Comparison of ENCODE assay signal across 8 cellular contexts in genomic region chr12:110284597-110284996, GRCh38. TPM values are rescaled to one million over a fixed set of nuclear protein-coding genes. Genes with fewer than 3 reads are reported as not detected.
DNase-seq lines count a peak whose midpoint lies in the region; ATAC-seq, FAIRE-seq and TF ChIP-seq lines count a peak whose summit lies in the region.

No MANE protein-coding gene starts in this region.

- H3K4me1 ChIP-seq in A549, result peaks cover 53% of the 10 kb centered on the region
- peaks cover 24% of the 10 kb centered on the region for H3K4me1 ChIP-seq in HEK293 (ENCODE audit: control insufficient read depth, insufficient read depth, low read length)
- H3K4me1 ChIP-seq in adipocyte (ENCODE audit: control insufficient read depth, insufficient read depth, low read length), result peaks cover 59% of the 10 kb centered on the region
- H3K4me1 ChIP-seq in right lobe of liver, result peaks cover 0 to 55% (median 21%) of the 10 kb centered on the region in 4 donors

- FAIRE-seq in A549 (lab: Jason Lieb, UNC) (no peak), frontal cortex (lab: Jason Lieb, UNC) (no peak)

- H3K9me3 ChIP-seq in A549, result no peaks in the 10 kb centered on the region
- no peaks in the 10 kb centered on the region for H3K9me3 ChIP-seq in HEK293 (ENCODE audit: control insufficient read depth, insufficient read depth, low read depth, low read length)
- no peaks in the 10 kb centered on the region for H3K9me3 ChIP-seq in adipocyte (ENCODE audit: control insufficient read depth, low read length)
- H3K9me3 ChIP-seq in right lobe of liver, result no peaks in the 10 kb centered on the region

- TF ChIP-seq EP300 in A549 (IDR thresholded peaks at IDR 0.05), result no peak

- H3K9ac ChIP-seq in adipocyte (ENCODE audit: low read length), result peak overlapping the region; percentile 98

- H3K36me3 ChIP-seq in HEK293 (ENCODE audit: control insufficient read depth in 2 of 2, insufficient read depth in 1 of 2, low read length in 2 of 2) (peaks cover 29 to 66% of the 10 kb centered on the region in 2 experiments), adipocyte (ENCODE audit: control insufficient read depth, insufficient read depth, low read length, severe bottlenecking) (peaks cover 43% of the 10 kb centered on the region), right lobe of liver (peaks cover 0 to 30% (median 8%) of the 10 kb centered on the region in 4 donors)

- H3K27ac ChIP-seq in A549, result peak overlapping the region; percentile 98 to 99; a peak in 4 of 6 replicates
- no peak overlapping the region for H3K27ac ChIP-seq in HEK293 (ENCODE audit: extremely low read depth, low read depth, low read length)
- H3K27ac ChIP-seq in right lobe of liver, result peak overlapping the region; percentile 33 to 97 (median 95)
- H3K27ac ChIP-seq in RWPE1, result no peak overlapping the region

- intact Hi-C loops in right lobe of liver (cut with DNase I), result loop anchor here in 1 of 2 donors (10.0 kb wide), 2 partner anchors 60 to 180 kb away; no protein-coding TSS in a partner anchor

- TF ChIP-seq POLR2A in A549 (IDR thresholded peaks at IDR 0.05; ENCODE audit: low read length), result no peak
- TF ChIP-seq POLR2A in right lobe of liver (IDR thresholded peaks at IDR 0.05), result no peak

- DNase-seq in A549 (ENCODE audit: low read depth in 1 of 2, low spot score in 1 of 2), result no peak
- DNase-seq in adipocyte (ENCODE audit: low read depth), result peak; percentile 36
- no peak for DNase-seq in right lobe of liver
- DNase-seq in RWPE1 (ENCODE audit: low spot score), result no peak
- DNase-seq in mesenteric fat pad (ENCODE audit: low spot score), result no peak
- DNase-seq in frontal cortex (ENCODE audit: low spot score in 2 of 2), result no peak
- no peak for DNase-seq in islet precursor cell

- CTCF ChIA-PET in A549 (lab: Yijun Ruan, JAX), result interaction anchor here (1.0 to 2.9 kb wide), 4 partner anchors 12 to 185 kb away, joined by 3 to 10 read pairs (median 3); no protein-coding TSS in a partner anchor
- CTCF ChIA-PET in HEK293 (lab: Yijun Ruan, JAX), result interaction anchor here (0.9 kb wide), 1 partner anchor 60 kb away, joined by 3 read pairs; no protein-coding TSS in a partner anchor
- CTCF ChIA-PET in RWPE1 (lab: Yijun Ruan, JAX), result interaction anchor here (1.5 kb wide), 1 partner anchor 12 kb away, joined by 4 read pairs; no protein-coding TSS in a partner anchor

- H3K27me3 ChIP-seq in adipocyte (replicated peaks; ENCODE audit: control insufficient read depth, insufficient read depth, low read length) (no peaks in the 10 kb centered on the region), right lobe of liver (no peaks in the 10 kb centered on the region)

- TF ChIP-seq CTCF in A549 (IDR thresholded peaks at IDR 0.05), result no peak
- TF ChIP-seq CTCF in HEK293 (tag by site-specific recombination; IDR thresholded peaks at IDR 0.05), result no peak
- TF ChIP-seq CTCF in right lobe of liver (IDR thresholded peaks at IDR 0.05), result no peak
- TF ChIP-seq CTCF in RWPE1 (conservative IDR thresholded peaks at IDR 0.05; ENCODE audit: low read depth), result no peak

- POLR2A ChIA-PET in A549 (lab: Yijun Ruan, JAX), result interaction anchor here (1.4 kb wide), 1 partner anchor 37 kb away, joined by 4 read pairs; no protein-coding TSS in a partner anchor
- POLR2A ChIA-PET in HEK293 (lab: Yijun Ruan, JAX), result interaction anchor here (0.6 to 0.9 kb wide), 2 partner anchors 146 to 183 kb away, joined by 4 read pairs; no protein-coding TSS in a partner anchor
- POLR2A ChIA-PET in RWPE1 (lab: Yijun Ruan, JAX; ENCODE audit: low non-redundant PET), result no interaction called here

- ATAC-seq in A549 (no peak), right lobe of liver (no peak)

- peak overlapping the region; percentile 81 for H3K4me3 ChIP-seq in A549
- no peak overlapping the region; the same call in 1 of the 2 replicates for H3K4me3 ChIP-seq in HEK293 (ENCODE audit: low read depth, low read length)
- H3K4me3 ChIP-seq in adipocyte (ENCODE audit: low read length), result peak overlapping the region; percentile 85
- peak overlapping the region in 2 of 3 donors; percentile 81 to 89 for H3K4me3 ChIP-seq in right lobe of liver

- H3K4me2 ChIP-seq in A549, result peak overlapping the region; percentile 89

- TF ChIP-seq RAD21 in A549 (conservative IDR thresholded peaks at IDR 0.05 in 1 of 2, IDR thresholded peaks at IDR 0.05 in 1 of 2), result no peak

TF ChIP-seq in A549, 52 proteins besides CTCF, POLR2A, EP300 and RAD21 (continues in another document):
- TF ChIP-seq BHLHE40 (IDR thresholded peaks at IDR 0.05; ENCODE audit: low read depth, low read length) (no peak), EHF (CRISPR knock-in tag; IDR thresholded peaks at IDR 0.05) (no peak), POLR2AphosphoS2 (conservative IDR thresholded peaks at IDR 0.05; ENCODE audit: low read length) (no peak), TP53 (CRISPR knock-in tag; IDR thresholded peaks at IDR 0.05) (no peak), HMGXB4 (CRISPR knock-in tag; IDR thresholded peaks at IDR 0.05; ENCODE audit: borderline replicate concordance) (no peak), MAZ (IDR thresholded peaks at IDR 0.05; ENCODE audit: borderline replicate concordance, low read depth, low read length) (no peak), CHD2 (IDR thresholded peaks at IDR 0.05; ENCODE audit: low read length, partially characterized antibody) (no peak), MAX (IDR thresholded peaks at IDR 0.05) (no peak), RFX5 (IDR thresholded peaks at IDR 0.05) (no peak)

TF ChIP-seq in HEK293, 187 proteins besides CTCF, POLR2A, EP300 and RAD21 (continues in another document):
- peak; percentile 42; the same call in 1 of the 2 replicates for TF ChIP-seq SCRT2 (tag by site-specific recombination; IDR thresholded peaks at IDR 0.05)
- TF ChIP-seq ZNF16 (tag by site-specific recombination; IDR thresholded peaks at IDR 0.05; ENCODE audit: low read depth), result no peak
- TF ChIP-seq GFI1B (tag by site-specific recombination; IDR thresholded peaks at IDR 0.05), result peak; percentile 25; the same call in 1 of the 2 replicates
- TF ChIP-seq ZNF2 (tag by site-specific recombination; IDR thresholded peaks at IDR 0.05), result 0 out of 2 replicates have a peak, but pooled peaks have one; percentile 19
- no peak for TF ChIP-seq HIC1 (tag by site-specific recombination; IDR thresholded peaks at IDR 0.05)
- no peak for TF ChIP-seq ZNF777 (tag by site-specific recombination; IDR thresholded peaks at IDR 0.05; ENCODE audit: borderline replicate concordance)
- TF ChIP-seq FEZF1 (tag by site-specific recombination; IDR thresholded peaks at IDR 0.05), result 0 out of 2 replicates have a peak, but pooled peaks have one; percentile 31
- TF ChIP-seq ZBTB44 (tag by site-specific recombination; IDR thresholded peaks at IDR 0.05), result peak; percentile 21; the same call in 1 of the 2 replicates
- TF ChIP-seq ZNF513 (tag by site-specific recombination; IDR thresholded peaks at IDR 0.05), result no peak
- TF ChIP-seq ZNF366 (tag by site-specific recombination; conservative IDR thresholded peaks at IDR 0.05), result peak; percentile 40; the same call in 1 of the 2 replicates
- no peak for TF ChIP-seq ZNF223 (tag by site-specific recombination; IDR thresholded peaks at IDR 0.05)

RNA-seq across cellular contexts. Expression of gene ATP2A2, which starts 3.5 kb away (rescaled TPM):
- polyA plus RNA-seq in A549 (2011; rRNA removed) (415 and 431 TPM in 2 replicates), A549 (2017; fragmentation: RNase III; extraction: RNeasy Plus Mini Kit Qiagen cat#74134 plus additional on column Dnase treatment) (328 to 356 TPM (median 342 TPM) in 3 replicates)
- polyA plus RNA-seq in A549 (2012; cell fraction: cytosol; rRNA removed), result 264 and 317 TPM in 2 replicates
- polyA plus RNA-seq in A549 (2012; cell fraction: nucleus; rRNA removed), result 658 and 717 TPM in 2 replicates
- 375 and 407 TPM in 2 replicates for polyA minus RNA-seq in A549 (2011; rRNA and poly(A)+ RNA removed)
- total RNA-seq in right lobe of liver (100 to 1,000 TPM in 4 of 6 experiments, 10 to 100 TPM in 2; 95.6 to 155 (median 113) TPM), mesenteric fat pad (232 TPM), frontal cortex (149 TPM)

Comparison
In these comparisons a context has a peak if more than half of its experiments do, and no peak if none do; other contexts are left out.
1. H3K27ac ChIP-seq: peak in A549 (2 of 2) and right lobe of liver (3 of 3); none in HEK293 (single experiment) and RWPE1 (single experiment).